11 cellular contexts compared by ENCODE assay signal in genomic region chr19:1106841-1107654, GRCh38. TPM values are rescaled to one million over a fixed set of nuclear protein-coding genes. Genes with fewer than 3 reads are reported as not detected.
DNase-seq lines count a peak whose midpoint lies in the region; ATAC-seq and TF ChIP-seq lines count a peak whose summit lies in the region.
"Had no signal": no experiment of that assay in that cellular context is flagged by ENCODE, and none has a peak within 500 bp of the region (broad histone marks: within the 10 kb centered on the region; RNA-seq: fewer than 3 reads in every experiment).

No MANE protein-coding gene starts in this region.

- H3K4me3 ChIP-seq in Panc1 (ENCODE audit: low read depth in 2 of 2, low read length in 2 of 2) (no peak overlapping the region; a peak in 1 of 4 replicates), epithelial cell of esophagus (ENCODE audit: low read length) (no peak overlapping the region), subcutaneous abdominal adipose tissue (ENCODE audit: low read depth in 1 of 5, low read length in 5 of 5) (peak overlapping the region in 1 of 5 donors; percentile 82)
- H3K4me3 ChIP-seq: ovary had no signal

- POLR2A ChIA-PET in Panc1 (lab: Charles Lee), result interaction anchor here (0.6 kb wide), 1 partner anchor 65 kb away, joined by 4 read pairs; no protein-coding TSS in a partner anchor

- H3K27me3 Mint-ChIP-seq in activated T-cell treated with anti-CD3 and anti-CD28 coated beads, Interleukin-2, amount 50 U/mL, for 4 hours (ENCODE audit: low read depth), result no peaks in the 10 kb centered on the region

- in situ Hi-C loops in Panc1 (cut with HindIII; ENCODE audit: low pct_unique_long_range_greater_than_20kb, low sequenced_read_pairs), result no loop called here

- no peaks in the 10 kb centered on the region for H3K9me3 Mint-ChIP-seq in activated T-cell treated with anti-CD3 and anti-CD28 coated beads, Interleukin-2, amount 50 U/mL, for 4 hours

- H3K27me3 ChIP-seq in Panc1 (ENCODE audit: control insufficient read depth, insufficient read depth, low read length) (no peaks in the 10 kb centered on the region), subcutaneous abdominal adipose tissue (ENCODE audit: control insufficient read depth in 5 of 5, insufficient read depth in 4 of 5, low read length in 5 of 5) (peaks cover 0 to 4% (median 0%) of the 10 kb centered on the region in 5 donors)
- H3K27me3 ChIP-seq: ovary had no signal

- TF ChIP-seq CTCF in Panc1 (IDR thresholded peaks at IDR 0.05) (peak; percentile 60), epithelial cell of esophagus (IDR thresholded peaks at IDR 0.05; ENCODE audit: insufficient read depth, low read depth, low read length, missing control alignments) (no peak)

- peaks cover 2% of the 10 kb centered on the region for H3K36me3 Mint-ChIP-seq in activated T-cell treated with anti-CD3 and anti-CD28 coated beads, Interleukin-2, amount 50 U/mL, for 4 hours (ENCODE audit: insufficient read depth)

- no peak for ATAC-seq in activated T-cell treated with anti-CD3 and anti-CD28 coated beads, Interleukin-2, amount 50 U/mL, for 4 hours
- ATAC-seq in Panc1 (peak; percentile 39), GM21576 (IDR thresholded peaks at IDR 0.05; ENCODE audit: unreplicated experiment) (no peak)

- H3K4me1 ChIP-seq in Panc1 (ENCODE audit: control insufficient read depth, insufficient read depth, low read length), result peaks cover 38% of the 10 kb centered on the region
- peaks cover 15 to 47% (median 45%) of the 10 kb centered on the region in 5 donors for H3K4me1 ChIP-seq in subcutaneous abdominal adipose tissue (ENCODE audit: control insufficient read depth in 5 of 5, insufficient read depth in 5 of 5, low read length in 5 of 5)

- H3K27ac ChIP-seq in Panc1 (ENCODE audit: low read length) (peak overlapping the region; percentile 83), subcutaneous abdominal adipose tissue (ENCODE audit: low read depth, low read length) (peak overlapping the region; percentile 89)
- H3K27ac ChIP-seq: ovary had no signal

- H3K4me3 Mint-ChIP-seq in activated T-cell treated with anti-CD3 and anti-CD28 coated beads, Interleukin-2, amount 50 U/mL, for 4 hours, result peak overlapping the region; percentile 40

- H3K4me1 Mint-ChIP-seq in activated T-cell treated with anti-CD3 and anti-CD28 coated beads, Interleukin-2, amount 50 U/mL, for 4 hours (ENCODE audit: low read depth), result peaks cover 22% of the 10 kb centered on the region

- CTCF ChIA-PET in Panc1 (lab: Charles Lee), result interaction anchor here (0.5 kb wide), 1 partner anchor 138 kb away, joined by 3 read pairs; no protein-coding TSS in a partner anchor

- no peak for DNase-seq in activated T-cell treated with anti-CD3 and anti-CD28 coated beads, Interleukin-2, amount 50 U/mL, for 4 hours
- DNase-seq in activated T-cell treated with anti-CD3 and anti-CD28 coated beads, Interleukin-2, amount 50 U/mL, for 1 hour, result no peak
- DNase-seq in Panc1 (ENCODE audit: low read depth, low spot score) (no peak), epithelial cell of esophagus (ENCODE audit: low read depth) (peak; percentile 71), DMS153 treated with DMSO at 0.1 percent for 48 hours (lab: John Stamatoyannopoulos, UW; ENCODE audit: unreplicated experiment) (no peak)
- DNase-seq in stimulated activated CD4-positive, alpha-beta T cell treated with anti-CD3 and anti-CD28 coated beads, Interleukin-2, amount 100 ng/mL, for 48 hours, result no peak
- DNase-seq: activated gamma-delta T cell, DMS79 treated with DMSO at 0.1 percent for 48 hours had no signal

- H3K36me3 ChIP-seq in Panc1 (ENCODE audit: control insufficient read depth, insufficient read depth, low read length) (no peaks in the 10 kb centered on the region; the same call in 1 of the 2 replicates), subcutaneous abdominal adipose tissue (ENCODE audit: control insufficient read depth in 5 of 5, insufficient read depth in 5 of 5, low read length in 5 of 5) (peaks cover 0 to 55% (median 47%) of the 10 kb centered on the region in 5 donors)
- H3K36me3 ChIP-seq: ovary had no signal

- H3K9me3 ChIP-seq in Panc1 (ENCODE audit: control insufficient read depth, insufficient read depth, low read depth, low read length) (no peaks in the 10 kb centered on the region), subcutaneous abdominal adipose tissue (ENCODE audit: control insufficient read depth in 5 of 5, low read length in 5 of 5) (no peaks in the 10 kb centered on the region)
- H3K9me3 ChIP-seq: ovary had no signal

- intact Hi-C loops in Panc1 (cut with micrococcal nuclease; ENCODE audit: unreplicated experiment), result no loop called here

- BruUV-seq in Panc1 (replicated peaks; lab: Mats Ljungman, UMichigan), result no TSS peak

- H3K9ac ChIP-seq in subcutaneous abdominal adipose tissue (ENCODE audit: low read length in 5 of 5), result peak overlapping the region in 1 of 5 donors; percentile 83

RNA-seq across cellular contexts. Expression of gene GPX4, which starts 3.3 kb away (rescaled TPM):
- total RNA-seq in activated T-cell treated with anti-CD3 and anti-CD28 coated beads, Interleukin-2, amount 50 U/mL, for 4 hours, result 100 to 1,000 TPM; 148 to 165 (median 162) TPM
- total RNA-seq in Panc1 (2021; ENCODE audit: unreplicated experiment), result 577 TPM
- 1,363 TPM for polyA plus RNA-seq in Panc1 (2012; ENCODE audit: insufficient read length)

RNA-seq across cellular contexts. Expression of gene POLR2E, which starts 11.9 kb away (rescaled TPM):
- total RNA-seq in activated T-cell treated with anti-CD3 and anti-CD28 coated beads, Interleukin-2, amount 50 U/mL, for 4 hours, result 100 to 1,000 TPM; 303 to 380 (median 323) TPM
- total RNA-seq in Panc1 (2021; ENCODE audit: unreplicated experiment), result 279 TPM
- polyA plus RNA-seq in Panc1 (2012; ENCODE audit: insufficient read length), result 538 TPM

RNA-seq across cellular contexts. Expression of gene ARHGAP45, which starts 40.1 kb away (rescaled TPM):
- total RNA-seq in activated T-cell treated with anti-CD3 and anti-CD28 coated beads, Interleukin-2, amount 50 U/mL, for 4 hours, result 100 to 1,000 TPM; 128 to 133 (median 133) TPM
- total RNA-seq in Panc1 (2021; ENCODE audit: unreplicated experiment), result 27.8 TPM
- 34.5 TPM for polyA plus RNA-seq in Panc1 (2012; ENCODE audit: insufficient read length)
